ENCODE assay signal across 19 cellular contexts in genomic region chr5:96716007-96716406, GRCh38. TPM values are rescaled to one million over a fixed set of nuclear protein-coding genes. Genes with fewer than 3 reads are reported as not detected.
A peak's percentile ranks its signal among the peaks of the same experiment; 100 is the strongest.
DNase-seq lines count a peak whose midpoint lies in the region; ATAC-seq and TF ChIP-seq lines count a peak whose summit lies in the region.
"Had no signal": no experiment of that assay in that cellular context is flagged by ENCODE, and none has a peak within 500 bp of the region (broad histone marks: within the 10 kb centered on the region; RNA-seq: fewer than 3 reads in every experiment).

No MANE protein-coding gene starts in this region.

- H3K4me1 Mint-ChIP-seq in activated naive CD8-positive, alpha-beta T cell treated with anti-CD3 and anti-CD28 coated beads, Interleukin-2, amount 10 ng/mL, durations not matched to agents 7 days and 5 days, result peaks cover 20% of the 10 kb centered on the region
- peaks cover 18% of the 10 kb centered on the region for H3K4me1 Mint-ChIP-seq in activated naive CD8-positive, alpha-beta T cell treated with anti-CD3 and anti-CD28 coated beads for 36 hours
- H3K4me1 Mint-ChIP-seq in naive thymus-derived CD4-positive, alpha-beta T cell, result peaks cover 32 to 79% (median 52%) of the 10 kb centered on the region in 7 donors

- no peaks in the 10 kb centered on the region for H3K27me3 ChIP-seq in breast epithelium
- H3K27me3 ChIP-seq in naive thymus-derived CD4-positive, alpha-beta T cell (ENCODE audit: control insufficient read depth in 2 of 2, insufficient read depth in 2 of 2, low read length in 2 of 2), result no peaks in the 10 kb centered on the region
- no peaks in the 10 kb centered on the region for H3K27me3 ChIP-seq in upper lobe of left lung
- H3K27me3 ChIP-seq: gastroesophageal sphincter had no signal

- TF ChIP-seq CTCF in breast epithelium (IDR thresholded peaks at IDR 0.05) (no peak), upper lobe of left lung (IDR thresholded peaks at IDR 0.05) (no peak)

- TF ChIP-seq POLR2A in breast epithelium (IDR thresholded peaks at IDR 0.05) (no peak), upper lobe of left lung (IDR thresholded peaks at IDR 0.05) (no peak)

- H3K27me3 Mint-ChIP-seq in activated naive CD8-positive, alpha-beta T cell treated with anti-CD3 and anti-CD28 coated beads, Interleukin-2, amount 10 ng/mL, durations not matched to agents 7 days and 5 days, result no peaks in the 10 kb centered on the region
- no peaks in the 10 kb centered on the region for H3K27me3 Mint-ChIP-seq in activated naive CD8-positive, alpha-beta T cell treated with anti-CD3 and anti-CD28 coated beads for 36 hours
- no peaks in the 10 kb centered on the region for H3K27me3 Mint-ChIP-seq in naive thymus-derived CD4-positive, alpha-beta T cell
- H3K27me3 Mint-ChIP-seq: IgD-negative memory B cell had no signal

- no peak for DNase-seq in activated naive CD8-positive, alpha-beta T cell treated with anti-CD3 and anti-CD28 coated beads, Interleukin-2, amount 10 ng/mL, durations not matched to agents 7 days and 5 days
- no peak for DNase-seq in activated naive CD8-positive, alpha-beta T cell treated with anti-CD3 and anti-CD28 coated beads for 36 hours
- no peak for DNase-seq in breast epithelium (ENCODE audit: low spot score in 2 of 2)
- DNase-seq in naive thymus-derived CD4-positive, alpha-beta T cell, result peak in 2 of 9 donors; percentile 39 to 43
- no peak for DNase-seq in upper lobe of left lung
- DNase-seq in NCI-H1694 (lab: John Stamatoyannopoulos, UW), result no peak
- DNase-seq: activated CD4-positive, alpha-beta T cell treated with anti-CD3 and anti-CD28 coated beads for 48 hours; activated effector memory CD4-positive, alpha-beta T cell treated with Interleukin-2 at 50 U/mL for 16 hours; effector memory CD4-positive, alpha-beta T cell; NCI-H1092 treated with DMSO at 0.1 percent for 48 hours; NCI-H446; SW 1271 had no signal

- H3K4me1 ChIP-seq in breast epithelium (peaks cover 4 to 20% of the 10 kb centered on the region in 2 donors), upper lobe of left lung (peaks cover 40 to 73% (median 62%) of the 10 kb centered on the region in 4 donors)
- peaks cover 6 to 17% of the 10 kb centered on the region in 2 donors for H3K4me1 ChIP-seq in naive thymus-derived CD4-positive, alpha-beta T cell (ENCODE audit: control insufficient read depth in 2 of 2, insufficient read depth in 2 of 2, low read length in 2 of 2)

- intact Hi-C loops in breast epithelium (cut with DNase I; ENCODE audit: low total_unique reads), result no loop called here
- intact Hi-C loops in naive thymus-derived CD4-positive, alpha-beta T cell (cut with micrococcal nuclease), result loop anchor here in 1 of 2 donors (2.0 kb wide), 1 partner anchor 13 kb away; no protein-coding TSS in a partner anchor

- H3K4me3 Mint-ChIP-seq in activated naive CD8-positive, alpha-beta T cell treated with anti-CD3 and anti-CD28 coated beads, Interleukin-2, amount 10 ng/mL, durations not matched to agents 7 days and 5 days, result no peak overlapping the region
- H3K4me3 Mint-ChIP-seq in activated naive CD8-positive, alpha-beta T cell treated with anti-CD3 and anti-CD28 coated beads for 36 hours, result no peak overlapping the region
- peak overlapping the region in 1 of 10 donors; percentile 30 for H3K4me3 Mint-ChIP-seq in naive thymus-derived CD4-positive, alpha-beta T cell
- H3K4me3 Mint-ChIP-seq: IgD-negative memory B cell, neural crest cell had no signal

- CTCF ChIA-PET in naive thymus-derived CD4-positive, alpha-beta T cell (lab: Charles Lee), result no interaction called here

- peak; percentile 35 for ATAC-seq in activated naive CD8-positive, alpha-beta T cell treated with anti-CD3 and anti-CD28 coated beads, Interleukin-2, amount 10 ng/mL, durations not matched to agents 7 days and 5 days (ENCODE audit: low read depth)
- peak; percentile 39 for ATAC-seq in naive thymus-derived CD4-positive, alpha-beta T cell
- ATAC-seq in upper lobe of left lung (ENCODE audit: low FRiP score in 2 of 2) (no peak), HG03025 (IDR thresholded peaks at IDR 0.05; ENCODE audit: low FRiP score, unreplicated experiment) (no peak), HG02938 (IDR thresholded peaks at IDR 0.05; ENCODE audit: unreplicated experiment) (no peak)
- ATAC-seq: gastroesophageal sphincter, GM12878 had no signal

- H3K27ac ChIP-seq in breast epithelium, result peak overlapping the region; percentile 89 to 92
- no peak overlapping the region for H3K27ac ChIP-seq in naive thymus-derived CD4-positive, alpha-beta T cell (ENCODE audit: low read depth, low read length)
- H3K27ac ChIP-seq in upper lobe of left lung, result peak overlapping the region in 3 of 4 donors; percentile 69 to 84 (median 83)

- 67 to 69% methylated on average over 5 of the region's 5 CpGs for WGBS in upper lobe of left lung, 2 donors

- peak overlapping the region; percentile 27 for H3K27ac Mint-ChIP-seq in activated naive CD8-positive, alpha-beta T cell treated with anti-CD3 and anti-CD28 coated beads, Interleukin-2, amount 10 ng/mL, durations not matched to agents 7 days and 5 days
- H3K27ac Mint-ChIP-seq in activated naive CD8-positive, alpha-beta T cell treated with anti-CD3 and anti-CD28 coated beads for 36 hours, result no peak overlapping the region
- H3K27ac Mint-ChIP-seq in naive thymus-derived CD4-positive, alpha-beta T cell, result peak overlapping the region in 6 of 9 donors; percentile 1 to 89 (median 60)

- no peaks in the 10 kb centered on the region for H3K36me3 ChIP-seq in breast epithelium
- no peaks in the 10 kb centered on the region for H3K36me3 ChIP-seq in naive thymus-derived CD4-positive, alpha-beta T cell (ENCODE audit: control insufficient read depth in 2 of 3, insufficient read depth in 3 of 3, low read length in 3 of 3)
- no peaks in the 10 kb centered on the region for H3K36me3 ChIP-seq in upper lobe of left lung
- H3K36me3 ChIP-seq: gastroesophageal sphincter had no signal

- H3K9me3 ChIP-seq in breast epithelium, result no peaks in the 10 kb centered on the region
- H3K9me3 ChIP-seq in naive thymus-derived CD4-positive, alpha-beta T cell (ENCODE audit: control insufficient read depth in 2 of 3, low read length in 3 of 3), result no peaks in the 10 kb centered on the region
- H3K9me3 ChIP-seq in upper lobe of left lung, result no peaks in the 10 kb centered on the region
- H3K9me3 ChIP-seq: gastroesophageal sphincter had no signal

- no peak overlapping the region for H3K4me3 ChIP-seq in breast epithelium
- H3K4me3 ChIP-seq in naive thymus-derived CD4-positive, alpha-beta T cell (ENCODE audit: low read length), result no peak overlapping the region
- H3K4me3 ChIP-seq in upper lobe of left lung, result no peak overlapping the region
- H3K4me3 ChIP-seq: gastroesophageal sphincter, GM12878, skin epidermis had no signal

- POLR2A ChIA-PET in activated naive CD8-positive, alpha-beta T cell treated with anti-CD3 and anti-CD28 coated beads, Interleukin-2, amount 10 ng/mL, durations not matched to agents 7 days and 5 days (lab: Charles Lee), result no interaction called here
- POLR2A ChIA-PET in naive thymus-derived CD4-positive, alpha-beta T cell (lab: Charles Lee), result no interaction called here

- peaks cover 28% of the 10 kb centered on the region for H3K36me3 Mint-ChIP-seq in activated naive CD8-positive, alpha-beta T cell treated with anti-CD3 and anti-CD28 coated beads, Interleukin-2, amount 10 ng/mL, durations not matched to agents 7 days and 5 days
- H3K36me3 Mint-ChIP-seq in activated naive CD8-positive, alpha-beta T cell treated with anti-CD3 and anti-CD28 coated beads for 36 hours, result peaks cover 13% of the 10 kb centered on the region
- peaks cover 0 to 20% (median 18%) of the 10 kb centered on the region in 5 donors for H3K36me3 Mint-ChIP-seq in naive thymus-derived CD4-positive, alpha-beta T cell

- H3K9me3 Mint-ChIP-seq in activated naive CD8-positive, alpha-beta T cell treated with anti-CD3 and anti-CD28 coated beads, Interleukin-2, amount 10 ng/mL, durations not matched to agents 7 days and 5 days, result no peaks in the 10 kb centered on the region
- H3K9me3 Mint-ChIP-seq in activated naive CD8-positive, alpha-beta T cell treated with anti-CD3 and anti-CD28 coated beads for 36 hours, result no peaks in the 10 kb centered on the region
- H3K9me3 Mint-ChIP-seq in naive thymus-derived CD4-positive, alpha-beta T cell, result no peaks in the 10 kb centered on the region
- H3K9me3 Mint-ChIP-seq: IgD-negative memory B cell, neural crest cell had no signal

- no peak for TF ChIP-seq EP300 in upper lobe of left lung (IDR thresholded peaks at IDR 0.05)

RNA-seq across cellular contexts. Expression of gene CAST, which starts 53.8 kb away (rescaled TPM):
- 100 to 1,000 TPM; 165 to 174 TPM for total RNA-seq in activated naive CD8-positive, alpha-beta T cell treated with anti-CD3 and anti-CD28 coated beads, Interleukin-2, amount 10 ng/mL, durations not matched to agents 7 days and 5 days
- total RNA-seq in activated naive CD8-positive, alpha-beta T cell treated with anti-CD3 and anti-CD28 coated beads for 36 hours, result 100 to 1,000 TPM; 121 to 123 TPM
- total RNA-seq in breast epithelium (100 to 1,000 TPM; 221 to 400 (median 287) TPM), upper lobe of left lung (100 to 1,000 TPM; 233 to 388 (median 270) TPM)
- 100 to 1,000 TPM; 112 to 298 (median 185) TPM for total RNA-seq in naive thymus-derived CD4-positive, alpha-beta T cell
- polyA plus RNA-seq in naive thymus-derived CD4-positive, alpha-beta T cell, result 10 to 100 TPM; 31.1 to 43.8 TPM

Comparison
In these comparisons a context has a peak if more than half of its experiments do, and no peak if none do; other contexts are left out.
1. ATAC-seq: peak in activated naive CD8-positive, alpha-beta T cell treated with anti-CD3 and anti-CD28 coated beads, Interleukin-2, amount 10 ng/mL, durations not matched to agents 7 days and 5 days (single experiment) and naive thymus-derived CD4-positive, alpha-beta T cell (single experiment); none in upper lobe of left lung (0 of 2), HG03025 (single experiment) and HG02938 (single experiment).